Comparison of ENCODE assay signal across 27 cellular contexts in the genomic region with DNA sequence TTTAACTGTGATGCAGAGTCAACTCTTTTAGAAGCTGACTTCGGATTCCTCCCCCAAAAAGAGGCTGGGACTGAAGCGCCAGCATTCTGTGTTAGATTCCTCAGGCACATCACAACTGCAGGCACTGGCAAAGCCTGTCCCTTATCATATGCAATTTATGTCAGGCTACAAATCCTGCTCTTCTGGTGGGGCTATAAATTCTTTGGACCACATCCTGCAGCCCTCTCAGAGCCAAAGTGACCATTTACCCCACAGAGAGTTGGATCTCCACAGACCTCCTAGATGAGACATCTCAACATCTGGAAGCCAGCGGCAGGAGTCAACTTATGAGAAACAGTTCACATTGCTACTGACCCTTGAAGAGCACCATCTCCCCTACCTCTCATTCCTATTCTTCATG.
DNase-seq lines count a peak whose midpoint lies in the region; ATAC-seq and TF ChIP-seq lines count a peak whose summit lies in the region.
"Had no signal": no experiment of that assay in that cellular context is flagged by ENCODE, and none has a peak within 500 bp of the region (broad histone marks: within the 10 kb centered on the region; RNA-seq: fewer than 3 reads in every experiment).

No MANE protein-coding gene starts in this region.

- H3K9ac ChIP-seq in SK-N-SH (no peak overlapping the region), trophoblast cell (ENCODE audit: low read length) (no peak overlapping the region)

- DNase-seq in AG10803 (ENCODE audit: low read depth) (peak; percentile 88), SK-N-SH (no peak), fibroblast of villous mesenchyme (ENCODE audit: low read depth) (peak; percentile 55), trophoblast cell (peak in 1 of 2 donors; percentile 42), kidney tubule cell (ENCODE audit: low spot score) (no peak), NCI-H526 (lab: John Stamatoyannopoulos, UW) (no peak)
- DNase-seq: activated CD4-positive, alpha-beta T cell treated with anti-CD3 and anti-CD28 coated beads for 4 hours; activated CD8-positive, alpha-beta T cell treated with anti-CD3 and anti-CD28 coated beads, Interleukin-2, amount 10 ng/mL, durations not matched to agents 7 days and 5 days; activated naive CD4-positive, alpha-beta T cell treated with anti-CD3 and anti-CD28 coated beads, Interleukin-2, amount 10 ng/mL, durations not matched to agents 7 days and 5 days; brain microvascular endothelial cell; CD4-positive, alpha-beta memory T cell; DMS153; glutamatergic neuron; Karpas-422; left ventricle myocardium superior; midbrain; naive thymus-derived CD4-positive, alpha-beta T cell; NCI-H2081; NCI-H446; nucleus accumbens; SJCRH30; stimulated activated naive CD4-positive, alpha-beta T cell treated with Interleukin-2 at 50 U/mL for 16 hours; T1000; WERI-Rb-1 had no signal

- H2BK12ac ChIP-seq in trophoblast cell (ENCODE audit: low read length): no peak overlapping the region

- no peaks in the 10 kb centered on the region for H3K9me2 ChIP-seq in SK-N-SH

- H3K27me3 ChIP-seq in SK-N-SH (ENCODE audit: insufficient read depth): no peaks in the 10 kb centered on the region
- no peaks in the 10 kb centered on the region for H3K27me3 ChIP-seq in trophoblast cell (ENCODE audit: insufficient read depth, low read length)
- H3K27me3 ChIP-seq: brain microvascular endothelial cell, SJCRH30 had no signal

- H2AK5ac ChIP-seq in trophoblast cell (ENCODE audit: low read length): no peak overlapping the region

- H2BK120ac ChIP-seq in trophoblast cell (ENCODE audit: insufficient read depth, low read length, poor library complexity): no peak overlapping the region

- H3K14ac ChIP-seq in trophoblast cell (ENCODE audit: low read length): no peak overlapping the region

- CTCF ChIA-PET in SK-N-SH (lab: Yijun Ruan, JAX): no interaction called here

- H3K36me3 ChIP-seq in SK-N-SH (replicated peaks in 1 of 2; ENCODE audit: control insufficient read depth in 1 of 2, insufficient read depth in 2 of 2, low read length in 1 of 2): peaks cover 7 to 28% of the 10 kb centered on the region in 2 experiments
- peaks cover 9 to 22% of the 10 kb centered on the region in 2 experiments for H3K36me3 ChIP-seq in trophoblast cell (ENCODE audit: control insufficient read depth in 1 of 2, insufficient read depth in 2 of 2, low read length in 2 of 2)
- H3K36me3 ChIP-seq: WERI-Rb-1 had no signal

- H3K9me3 ChIP-seq in SK-N-SH: no peaks in the 10 kb centered on the region
- H3K9me3 ChIP-seq in trophoblast cell (ENCODE audit: insufficient read depth, low read depth, low read length): no peaks in the 10 kb centered on the region
- H3K9me3 ChIP-seq: SJCRH30 had no signal

- H2BK5ac ChIP-seq in trophoblast cell (ENCODE audit: low read depth, low read length, poor library complexity): no peak overlapping the region

- H2AFZ ChIP-seq in SK-N-SH (ENCODE audit: low read depth) (no peak overlapping the region), trophoblast cell (ENCODE audit: insufficient read depth, low read length, poor library complexity) (no peak overlapping the region)

- H3K18ac ChIP-seq in trophoblast cell (ENCODE audit: low read length): no peak overlapping the region

- 0 out of 2 replicates have a peak, but pooled peaks cover 4% of the 10 kb centered on the region for H4K20me1 ChIP-seq in SK-N-SH (ENCODE audit: insufficient read depth)

- no peak for TF ChIP-seq RAD21 in SK-N-SH (IDR thresholded peaks at IDR 0.05; ENCODE audit: low read length)

- H3K4ac ChIP-seq in trophoblast cell (ENCODE audit: low read depth, low read length): peak overlapping the region; percentile 21

- H4K91ac ChIP-seq in trophoblast cell (ENCODE audit: low read depth, low read length): no peak overlapping the region

- WGBS in SK-N-SH (ENCODE audit: low lambda C conversion rate): 75% methylated on average over 3 of the region's 3 CpGs
- WGBS in trophoblast cell (ENCODE audit: extremely low coverage, insufficient coverage, insufficient read length): no CpG with 5 or more reads among the region's 3 CpGs

- no peak overlapping the region for H4K8ac ChIP-seq in trophoblast cell (ENCODE audit: low read depth, low read length)

- peaks cover 24% of the 10 kb centered on the region for H3F3A ChIP-seq in SK-N-SH (replicated peaks; ENCODE audit: insufficient read depth)

- no peak for TF ChIP-seq EP300 in SK-N-SH (IDR thresholded peaks at IDR 0.05; ENCODE audit: borderline replicate concordance in 1 of 2, low read depth in 1 of 2, low read length in 1 of 2)

- no peak overlapping the region for H4K12ac ChIP-seq in trophoblast cell (ENCODE audit: low read depth, low read length)

- no peak for ATAC-seq in HG02870 (IDR thresholded peaks at IDR 0.05; ENCODE audit: unreplicated experiment)
- ATAC-seq in HG02610 (IDR thresholded peaks at IDR 0.05; ENCODE audit: unreplicated experiment): no peak
- ATAC-seq: activated CD8-positive, alpha-beta T cell treated with anti-CD3 and anti-CD28 coated beads, Interleukin-2, amount 10 ng/mL, durations not matched to agents 7 days and 5 days; HepG2; left ventricle myocardium superior; naive thymus-derived CD4-positive, alpha-beta T cell had no signal

- no peak overlapping the region for H3K4me2 ChIP-seq in SK-N-SH
- no peak overlapping the region for H3K4me2 ChIP-seq in trophoblast cell (ENCODE audit: low read length)

- H3K23ac ChIP-seq in trophoblast cell (ENCODE audit: low read length): no peak overlapping the region

- no peaks in the 10 kb centered on the region for H3K79me1 ChIP-seq in trophoblast cell (ENCODE audit: low read length)

- TF ChIP-seq CTCF in AG10803 (conservative IDR thresholded peaks at IDR 0.05; ENCODE audit: low read length) (no peak), SK-N-SH (IDR thresholded peaks at IDR 0.05) (no peak), fibroblast of villous mesenchyme (IDR thresholded peaks at IDR 0.05; ENCODE audit: insufficient read depth, low read depth, low read length) (no peak)

- H3K4me3 ChIP-seq in AG10803 (ENCODE audit: low read length) (no peak overlapping the region), SK-N-SH (ENCODE audit: low read depth in 2 of 2, low read length in 1 of 2) (no peak overlapping the region), fibroblast of villous mesenchyme (ENCODE audit: low read depth, low read length) (no peak overlapping the region), trophoblast cell (ENCODE audit: low read depth, low read length) (no peak overlapping the region)
- H3K4me3 ChIP-seq: SJCRH30 had no signal

- H3K4me1 ChIP-seq in SK-N-SH (ENCODE audit: control insufficient read depth in 1 of 2, insufficient read depth in 2 of 2, low read depth in 1 of 2, low read length in 1 of 2) (peaks cover 11 to 25% of the 10 kb centered on the region in 2 experiments; a peak in 3 of 4 replicates), trophoblast cell (ENCODE audit: control insufficient read depth in 1 of 2, insufficient read depth in 2 of 2, low read length in 2 of 2) (peaks cover 5 to 12% of the 10 kb centered on the region in 2 experiments)
- H3K4me1 ChIP-seq: SJCRH30 had no signal

- H3K27ac ChIP-seq in SK-N-SH (ENCODE audit: low read depth in 2 of 2, low read length in 1 of 2) (peak overlapping the region; percentile 9 to 26; a peak in 1 of 4 replicates), trophoblast cell (ENCODE audit: low read depth, low read length) (no peak overlapping the region)
- H3K27ac ChIP-seq: brain microvascular endothelial cell, SJCRH30, WERI-Rb-1 had no signal

- H3K79me2 ChIP-seq in SK-N-SH (ENCODE audit: insufficient read depth): peaks cover 90% of the 10 kb centered on the region
- no peaks in the 10 kb centered on the region for H3K79me2 ChIP-seq in trophoblast cell (ENCODE audit: control insufficient read depth, insufficient read depth, low read length, poor library complexity)

- POLR2A ChIA-PET in SK-N-SH (lab: Yijun Ruan, JAX): no interaction called here

TF ChIP-seq in SK-N-SH, 30 proteins besides CTCF, POLR2A, EP300 and RAD21:
- TF ChIP-seq POLR2AphosphoS5 (IDR thresholded peaks at IDR 0.05; ENCODE audit: low read depth, low read length): no peak
- no peak for TF ChIP-seq FOXM1 (IDR thresholded peaks at IDR 0.05; ENCODE audit: low read depth)
- TF ChIP-seq, protein P1, sequence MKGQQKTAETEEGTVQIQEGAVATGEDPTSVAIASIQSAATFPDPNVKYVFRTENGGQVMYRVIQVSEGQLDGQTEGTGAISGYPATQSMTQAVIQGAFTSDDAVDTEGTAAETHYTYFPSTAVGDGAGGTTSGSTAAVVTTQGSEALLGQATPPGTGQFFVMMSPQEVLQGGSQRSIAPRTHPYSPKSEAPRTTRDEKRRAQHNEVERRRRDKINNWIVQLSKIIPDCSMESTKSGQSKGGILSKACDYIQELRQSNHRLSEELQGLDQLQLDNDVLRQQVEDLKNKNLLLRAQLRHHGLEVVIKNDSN (IDR thresholded peaks at IDR 0.05; ENCODE audit: borderline replicate concordance, low read depth): no peak
- TF ChIP-seq MXI1 (IDR thresholded peaks at IDR 0.05; ENCODE audit: low read depth, low read length): no peak

Comparison
In these comparisons a context has a peak if more than half of its experiments do, and no peak if none do; other contexts are left out.
1. DNase-seq: peak in AG10803 (single experiment) and fibroblast of villous mesenchyme (single experiment); none in SK-N-SH (single experiment), kidney tubule cell (single experiment) and NCI-H526 (0 of 2).